Comparison of ENCODE assay signal across 35 cellular contexts in the genomic region with DNA sequence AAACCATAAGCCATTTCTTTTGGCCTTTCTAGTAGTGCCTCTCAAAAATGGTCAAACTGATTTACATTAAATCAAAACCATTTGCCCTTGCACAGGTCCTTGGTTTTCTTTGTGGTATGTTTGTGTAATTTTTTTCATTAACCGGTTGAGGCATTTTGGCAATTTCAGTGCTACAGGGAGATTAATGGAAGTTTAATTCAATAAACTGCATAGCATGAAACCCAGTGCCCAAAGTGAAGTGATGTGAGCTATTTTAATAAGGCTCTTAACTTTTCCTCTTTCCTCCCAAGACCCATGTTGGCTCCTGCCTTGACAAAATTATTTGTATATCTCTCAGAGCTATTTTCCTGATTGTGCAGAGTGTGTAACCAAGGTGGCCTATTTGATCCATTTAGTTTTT.
"Had no signal": no experiment of that assay in that cellular context is flagged by ENCODE, and none has a peak within 500 bp of the region (broad histone marks: within the 10 kb centered on the region; RNA-seq: fewer than 3 reads in every experiment).

No MANE protein-coding gene starts in this region.

- H3K4me1 ChIP-seq: adrenal gland had no signal

- H3K4me1 Mint-ChIP-seq: activated CD4-positive, alpha-beta T cell treated with anti-CD3 and anti-CD28 coated beads, Interleukin-2, amount 10 ng/mL, durations not matched to agents 24 days and 14 days; activated naive CD8-positive, alpha-beta T cell treated with anti-CD3 and anti-CD28 coated beads for 36 hours; activated T-helper 17 cell treated with anti-CD3 and anti-CD28 coated beads, Interleukin-2, amount 50 U/mL, for 72 hours; central memory CD8-positive, alpha-beta T cell had no signal

- H3K36me3 Mint-ChIP-seq: activated CD4-positive, alpha-beta memory T cell treated with anti-CD3 and anti-CD28 coated beads for 36 hours; activated naive CD4-positive, alpha-beta T cell treated with anti-CD3 and anti-CD28 coated beads, Interleukin-2, amount 50 U/mL, for 72 hours; activated naive CD8-positive, alpha-beta T cell treated with anti-CD3 and anti-CD28 coated beads for 36 hours; brain had no signal

- ATAC-seq: activated CD8-positive, alpha-beta T cell treated with anti-CD3 and anti-CD28 coated beads for 36 hours; activated naive CD4-positive, alpha-beta T cell treated with anti-CD3 and anti-CD28 coated beads, Interleukin-2, amount 50 U/mL, for 72 hours; activated T-cell treated with anti-CD3 and anti-CD28 coated beads, Interleukin-2, amount 50 U/mL, for 4 hours; activated T-cell treated with anti-CD3 and anti-CD28 coated beads, Interleukin-2, amount 50 U/mL, for 72 hours; activated T-helper 17 cell treated with anti-CD3 and anti-CD28 coated beads, Interleukin-2, amount 50 U/mL, for 72 hours had no signal

- H3K27ac ChIP-seq: adrenal gland, cardiac muscle cell, VCaP had no signal

- H3K27ac Mint-ChIP-seq: activated B cell treated with CpG ODN at 0.5 μM for 24 hours; activated CD4-positive, alpha-beta memory T cell treated with anti-CD3 and anti-CD28 coated beads for 36 hours; activated CD4-positive, alpha-beta T cell treated with anti-CD3 and anti-CD28 coated beads, Interleukin-2, amount 10 ng/mL, durations not matched to agents 24 days and 14 days; activated CD8-positive, alpha-beta T cell treated with anti-CD3 and anti-CD28 coated beads for 36 hours; activated naive CD4-positive, alpha-beta T cell treated with anti-CD3 and anti-CD28 coated beads for 36 hours; activated naive CD4-positive, alpha-beta T cell treated with anti-CD3 and anti-CD28 coated beads, Interleukin-2, amount 50 U/mL, for 72 hours; activated naive CD8-positive, alpha-beta T cell treated with anti-CD3 and anti-CD28 coated beads for 36 hours; activated T-cell treated with anti-CD3 and anti-CD28 coated beads, Interleukin-2, amount 50 U/mL, for 72 hours; activated T-helper 1 cell treated with anti-CD3 and anti-CD28 coated beads, Interleukin-12 subunit alpha, Interleukin-12 subunit beta, Interleukin-2, Interleukin-4 antibody, amounts not matched to agents 30 ng/mL and 10 ng/mL and 1 ng/mL, durations not matched to agents 14 hours and 24 hours and 36 hours; activated T-helper 17 cell treated with anti-CD3 and anti-CD28 coated beads, Interleukin-2, amount 50 U/mL, for 72 hours; brain; T-helper 1 cell treated with Interleukin-12 subunit alpha and Interleukin-12 subunit beta and Interleukin-4 antibody, amounts not matched to agents 30 μg/mL and 1 μg/mL, for 36 hours; T-helper 2 cell treated with Interferon-gamma antibody and Interleukin-4, amounts not matched to agents 5 μg/mL and 100 μg/mL, for 36 hours had no signal

- H3K9me3 Mint-ChIP-seq: activated B cell treated with CpG ODN at 0.5 μM for 24 hours; activated CD4-positive, alpha-beta memory T cell treated with anti-CD3 and anti-CD28 coated beads for 36 hours; activated CD4-positive, alpha-beta T cell treated with anti-CD3 and anti-CD28 coated beads, Interleukin-2, amount 10 ng/mL, durations not matched to agents 24 days and 14 days; activated CD8-positive, alpha-beta T cell treated with anti-CD3 and anti-CD28 coated beads for 36 hours; activated naive CD4-positive, alpha-beta T cell treated with anti-CD3 and anti-CD28 coated beads for 36 hours; activated naive CD8-positive, alpha-beta T cell treated with anti-CD3 and anti-CD28 coated beads for 36 hours; activated T-cell treated with anti-CD3 and anti-CD28 coated beads, Interleukin-2, amount 50 U/mL, for 4 hours; activated T-helper 1 cell treated with anti-CD3 and anti-CD28 coated beads, Interleukin-12 subunit alpha, Interleukin-12 subunit beta, Interleukin-2, Interleukin-4 antibody, amounts not matched to agents 30 ng/mL and 10 ng/mL and 1 ng/mL, durations not matched to agents 14 hours and 24 hours and 36 hours; activated T-helper 17 cell treated with anti-CD3 and anti-CD28 coated beads, Interleukin-2, amount 50 U/mL, for 72 hours; T-helper 1 cell treated with Interleukin-12 subunit alpha and Interleukin-12 subunit beta and Interleukin-4 antibody, amounts not matched to agents 30 μg/mL and 1 μg/mL, for 36 hours; T-helper 2 cell treated with Interferon-gamma antibody and Interleukin-4, amounts not matched to agents 5 μg/mL and 100 μg/mL, for 36 hours had no signal

- H3K4me3 ChIP-seq: adrenal gland, cardiac muscle cell had no signal

- DNase-seq: activated B cell treated with CpG ODN at 0.5 μM for 24 hours; activated CD4-positive, alpha-beta memory T cell treated with anti-CD3 and anti-CD28 coated beads for 36 hours; activated CD4-positive, alpha-beta T cell treated with anti-CD3 and anti-CD28 coated beads for 4 hours; activated CD4-positive, alpha-beta T cell treated with anti-CD3 and anti-CD28 coated beads, Interleukin-2, amount 10 ng/mL, durations not matched to agents 24 days and 14 days; activated CD4-positive, alpha-beta T cell treated with anti-CD3 and anti-CD28 coated beads, Interleukin-2, amount 50 U/mL, for 1 hour; activated CD4-positive, alpha-beta T cell treated with anti-CD3 and anti-CD28 coated beads, Interleukin-2, amount 50 U/mL, for 4 hours; activated CD4-positive, CD25-positive, alpha-beta regulatory T cell treated with anti-CD3 and anti-CD28 coated beads, Interleukin-2, amount 50 U/mL, for 72 hours; activated CD8-positive, alpha-beta memory T cell treated with anti-CD3 and anti-CD28 coated beads, Interleukin-2, amount 50 U/mL, for 4 hours; activated CD8-positive, alpha-beta T cell treated with anti-CD3 and anti-CD28 coated beads for 36 hours; activated effector memory CD4-positive, alpha-beta T cell treated with anti-CD3 and anti-CD28 coated beads, Interleukin-2, amount 50 U/mL, for 16 hours; activated gamma-delta T cell treated with Interleukin-2 at 50 U/mL for 16 hours; activated naive CD4-positive, alpha-beta T cell; activated naive CD4-positive, alpha-beta T cell treated with anti-CD3 and anti-CD28 coated beads for 36 hours; activated naive CD4-positive, alpha-beta T cell treated with anti-CD3 and anti-CD28 coated beads, Interleukin-2, amount 50 U/mL, for 16 hours; activated naive CD8-positive, alpha-beta T cell treated with anti-CD3 and anti-CD28 coated beads for 36 hours; activated T-cell treated with anti-CD3 and anti-CD28 coated beads for 4 hours; activated T-cell treated with anti-CD3 and anti-CD28 coated beads, Interleukin-2, amount 50 U/mL, for 1 hour; activated T-cell treated with anti-CD3 and anti-CD28 coated beads, Interleukin-2, amount 50 U/mL, for 4 hours; activated T-cell treated with anti-CD3 and anti-CD28 coated beads, Interleukin-2, amount 50 U/mL, for 72 hours; adrenal gland; amniotic stem cell; aorta; caudate nucleus; cerebellar nuclear complex; T-helper 2 cell; T-helper 9 cell had no signal

- H3K27me3 Mint-ChIP-seq: activated B cell treated with CpG ODN at 0.5 μM for 24 hours; activated CD4-positive, alpha-beta memory T cell treated with anti-CD3 and anti-CD28 coated beads for 36 hours; activated CD4-positive, alpha-beta T cell treated with anti-CD3 and anti-CD28 coated beads, Interleukin-2, amount 10 ng/mL, durations not matched to agents 24 days and 14 days; central memory CD8-positive, alpha-beta T cell had no signal

- H3K4me3 Mint-ChIP-seq: activated B cell treated with CpG ODN at 0.5 μM for 24 hours; activated CD4-positive, alpha-beta memory T cell treated with anti-CD3 and anti-CD28 coated beads for 36 hours; activated CD4-positive, alpha-beta T cell treated with anti-CD3 and anti-CD28 coated beads, Interleukin-2, amount 10 ng/mL, durations not matched to agents 24 days and 14 days; activated CD8-positive, alpha-beta T cell treated with anti-CD3 and anti-CD28 coated beads for 36 hours; activated naive CD4-positive, alpha-beta T cell treated with anti-CD3 and anti-CD28 coated beads for 36 hours; activated naive CD8-positive, alpha-beta T cell treated with anti-CD3 and anti-CD28 coated beads for 36 hours; activated T-cell treated with anti-CD3 and anti-CD28 coated beads, Interleukin-2, amount 50 U/mL, for 4 hours; activated T-cell treated with anti-CD3 and anti-CD28 coated beads, Interleukin-2, amount 50 U/mL, for 72 hours; activated T-helper 1 cell treated with anti-CD3 and anti-CD28 coated beads, Interleukin-12 subunit alpha, Interleukin-12 subunit beta, Interleukin-2, Interleukin-4 antibody, amounts not matched to agents 30 ng/mL and 10 ng/mL and 1 ng/mL, durations not matched to agents 14 hours and 24 hours and 36 hours; activated T-helper 17 cell treated with anti-CD3 and anti-CD28 coated beads, Interleukin-2, amount 50 U/mL, for 72 hours; brain; central memory CD8-positive, alpha-beta T cell; T-helper 1 cell treated with Interleukin-12 subunit alpha and Interleukin-12 subunit beta and Interleukin-4 antibody, amounts not matched to agents 30 μg/mL and 1 μg/mL, for 36 hours; T-helper 2 cell treated with Interferon-gamma antibody and Interleukin-4, amounts not matched to agents 5 μg/mL and 100 μg/mL, for 36 hours had no signal

- H3K36me3 ChIP-seq: adrenal gland, cardiac muscle cell had no signal

- H3K27me3 ChIP-seq: adrenal gland, cardiac muscle cell had no signal
